1 cellular context compared by ENCODE assay signal in genomic region chr18:39380186-39380714, GRCh38.
TF ChIP-seq lines count a peak whose summit lies in the region.

No MANE protein-coding gene starts in this region.

TF ChIP-seq in neural cell, 6 proteins besides CTCF, POLR2A, EP300 and RAD21 (continued from another document):
- TF ChIP-seq REST (IDR thresholded peaks at IDR 0.05; ENCODE audit: borderline replicate concordance) (no peak), EZH2 (IDR thresholded peaks at IDR 0.05; ENCODE audit: borderline replicate concordance, insufficient read depth, low read length, poor library complexity, severe bottlenecking) (no peak), SMC3 (conservative IDR thresholded peaks at IDR 0.05; ENCODE audit: poor library complexity) (no peak), MXI1 (conservative IDR thresholded peaks at IDR 0.05; ENCODE audit: poor library complexity, severe bottlenecking) (no peak)
